Comparison of ENCODE assay signal across 24 cellular contexts in the genomic region with DNA sequence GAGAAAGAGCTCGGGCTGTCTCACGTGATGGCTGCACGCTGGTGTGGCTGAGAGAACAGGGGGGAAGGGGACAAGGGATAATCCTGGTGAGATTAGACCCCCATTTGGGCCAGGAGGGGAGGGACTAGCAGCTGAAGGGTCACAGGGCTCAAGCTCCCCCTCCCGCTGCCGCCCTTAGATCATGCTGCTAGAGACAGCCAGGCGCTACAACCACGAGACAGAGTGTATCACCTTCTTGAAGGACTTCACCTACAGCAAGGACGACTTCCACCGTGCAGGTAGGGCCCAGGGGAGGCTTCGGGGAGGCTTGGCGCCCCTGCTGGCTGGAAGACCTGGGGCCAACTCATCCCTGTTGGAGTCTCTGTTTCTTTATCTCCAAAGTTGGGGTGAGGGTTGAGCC.
"Had no signal": no experiment of that assay in that cellular context is flagged by ENCODE, and none has a peak within 500 bp of the region (broad histone marks: within the 10 kb centered on the region; RNA-seq: fewer than 3 reads in every experiment).

No MANE protein-coding gene starts in this region.

- FAIRE-seq: RCC 7860, TTC549 had no signal

- H3K4me3 ChIP-seq: breast epithelium had no signal

- H3K27ac ChIP-seq: breast epithelium had no signal

- H3K27me3 Mint-ChIP-seq: activated B cell treated with CpG ODN at 0.5 μM for 24 hours; activated CD4-positive, alpha-beta memory T cell treated with anti-CD3 and anti-CD28 coated beads, Interleukin-2, amount 10 ng/mL, durations not matched to agents 7 days and 5 days had no signal

- H3K4me1 ChIP-seq: breast epithelium had no signal

- H3K4me3 Mint-ChIP-seq: activated CD4-positive, alpha-beta memory T cell treated with anti-CD3 and anti-CD28 coated beads, Interleukin-2, amount 10 ng/mL, durations not matched to agents 7 days and 5 days had no signal

- DNase-seq: activated B cell treated with CpG ODN at 0.5 μM for 24 hours; activated CD4-positive, alpha-beta memory T cell treated with anti-CD3 and anti-CD28 coated beads, Interleukin-2, amount 10 ng/mL, durations not matched to agents 7 days and 5 days; activated CD4-positive, alpha-beta T cell treated with anti-CD3 and anti-CD28 coated beads for 1 hour; activated CD4-positive, alpha-beta T cell treated with anti-CD3 and anti-CD28 coated beads, Interleukin-2, amount 50 U/mL, for 1 hour; activated CD8-positive, alpha-beta memory T cell treated with anti-CD3 and anti-CD28 coated beads, Interleukin-2, amount 50 U/mL, for 48 hours; activated gamma-delta T cell treated with Interleukin-2 at 50 U/mL for 16 hours; activated naive CD4-positive, alpha-beta T cell treated with anti-CD3 and anti-CD28 coated beads, Interleukin-2, amount 50 U/mL, for 16 hours; activated T-cell treated with anti-CD3 and anti-CD28 coated beads, Interleukin-2, amount 50 U/mL, for 1 hour; aorta; central memory CD4-positive, alpha-beta T cell; Kasumi-1; KBM-7; NCI-H1105 treated with DMSO at 0.1 percent for 48 hours; NCI-H1436 treated with DMSO at 0.1 percent for 48 hours; NCI-H187; NCI-H2081; NCI-H510A treated with DMSO at 0.1 percent for 48 hours; NCI-H69; SHP77 treated with DMSO at 0.1 percent for 48 hours; T-helper 2 cell; T1000 had no signal

- H3K27me3 ChIP-seq: breast epithelium had no signal

- H3K9me3 Mint-ChIP-seq: activated B cell treated with CpG ODN at 0.5 μM for 24 hours; activated CD4-positive, alpha-beta memory T cell treated with anti-CD3 and anti-CD28 coated beads, Interleukin-2, amount 10 ng/mL, durations not matched to agents 7 days and 5 days had no signal

- H3K27ac Mint-ChIP-seq: activated CD4-positive, alpha-beta memory T cell treated with anti-CD3 and anti-CD28 coated beads, Interleukin-2, amount 10 ng/mL, durations not matched to agents 7 days and 5 days had no signal

- H3K9me3 ChIP-seq: breast epithelium had no signal
